Comparison of ENCODE assay signal across 1 cellular context in genomic region chr1:228162286-228163003, GRCh38.
TF ChIP-seq lines count a peak whose summit lies in the region.

No MANE protein-coding gene starts in this region.

TF ChIP-seq in GM23338, 12 proteins besides CTCF, POLR2A, EP300 and RAD21 (continued from another document):
- TF ChIP-seq CREB1 (CRISPR knock-in tag; IDR thresholded peaks at IDR 0.05; ENCODE audit: low read depth) (no peak), JUNB (IDR thresholded peaks at IDR 0.05; ENCODE audit: unreplicated experiment) (no peak), ETS1 (IDR thresholded peaks at IDR 0.05) (no peak), ZNF331 (CRISPR knock-in tag; IDR thresholded peaks at IDR 0.05; ENCODE audit: low read depth) (no peak), POLR2AphosphoS5 (IDR thresholded peaks at IDR 0.05; ENCODE audit: low read depth) (no peak), EZH2phosphoT487 (IDR thresholded peaks at IDR 0.05; ENCODE audit: unreplicated experiment) (no peak), ZNF462 (CRISPR knock-in tag; IDR thresholded peaks at IDR 0.05) (no peak), REST (IDR thresholded peaks at IDR 0.05; ENCODE audit: unreplicated experiment) (no peak), NANOG (IDR thresholded peaks at IDR 0.05; ENCODE audit: borderline replicate concordance) (no peak), EZH2 (IDR thresholded peaks at IDR 0.05; ENCODE audit: low read depth, unreplicated experiment) (no peak)
